ENCODE assay signal across 31 cellular contexts in the genomic region with DNA sequence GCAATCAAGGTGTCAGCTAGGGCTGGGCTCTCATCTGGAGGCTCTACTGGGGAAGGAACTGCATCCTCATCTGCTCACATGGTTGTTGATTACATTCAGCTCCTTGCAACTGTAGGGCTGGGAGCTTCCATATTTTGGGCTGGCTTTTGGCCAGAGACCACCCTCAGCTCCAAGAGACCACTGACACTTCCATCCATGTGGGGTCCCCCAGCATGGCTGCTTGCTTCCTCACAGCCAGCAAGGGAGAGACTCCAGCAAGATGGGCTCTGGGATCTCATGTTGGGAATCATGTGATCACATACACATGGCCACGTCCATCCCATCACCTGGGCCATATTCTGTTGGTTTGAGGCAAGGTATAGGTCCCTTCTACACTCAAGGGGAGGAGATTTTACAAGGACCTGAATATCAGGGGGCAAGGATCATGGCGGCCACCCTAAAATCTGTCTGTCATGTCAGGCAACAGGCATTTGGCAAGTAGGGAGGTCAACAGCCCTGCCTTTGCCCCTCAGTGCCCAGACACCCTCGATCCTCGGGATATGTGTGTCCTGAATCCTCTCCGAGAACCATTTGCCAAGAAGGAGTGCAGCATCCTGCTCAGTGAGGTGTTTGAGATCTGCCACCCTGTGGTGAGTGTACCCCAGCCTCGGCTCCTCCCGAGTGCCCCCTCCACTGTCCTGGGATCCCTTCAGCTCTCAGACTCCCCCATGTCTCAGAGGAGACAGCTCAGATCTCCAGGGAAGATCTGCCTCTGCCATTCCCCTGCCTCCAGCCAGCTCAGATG. TPM values are rescaled to one million over a fixed set of nuclear protein-coding genes. Genes with fewer than 3 reads are reported as not detected.
DNase-seq lines count a peak whose midpoint lies in the region; ATAC-seq and TF ChIP-seq lines count a peak whose summit lies in the region.
"Had no signal": no experiment of that assay in that cellular context is flagged by ENCODE, and none has a peak within 500 bp of the region (broad histone marks: within the 10 kb centered on the region; RNA-seq: fewer than 3 reads in every experiment).

No MANE protein-coding gene starts in this region.

- H3K36me3 Mint-ChIP-seq in osteocyte (ENCODE audit: unreplicated experiment): no peaks in the 10 kb centered on the region
- H3K36me3 Mint-ChIP-seq: activated naive CD8-positive, alpha-beta T cell had no signal

- H3K9me3 Mint-ChIP-seq in osteocyte (ENCODE audit: unreplicated experiment): no peaks in the 10 kb centered on the region

- no peak for TF ChIP-seq CTCF in osteocyte (IDR thresholded peaks at IDR 0.05)

- no peak overlapping the region for H3K4me3 Mint-ChIP-seq in osteocyte (ENCODE audit: unreplicated experiment)
- H3K4me3 Mint-ChIP-seq: activated naive CD8-positive, alpha-beta T cell; CD4-positive, alpha-beta T cell; nephron had no signal

- DNase-seq in activated effector memory CD4-positive, alpha-beta T cell treated with anti-CD3 and anti-CD28 coated beads, Interleukin-2, amount 50 U/mL, for 16 hours: peak; percentile 46
- DNase-seq in activated effector memory CD4-positive, alpha-beta T cell treated with Interleukin-2 at 50 U/mL for 16 hours: no peak
- peak; percentile 37 for DNase-seq in activated CD8-positive, alpha-beta memory T cell treated with anti-CD3 and anti-CD28 coated beads, Interleukin-2, amount 50 U/mL, for 48 hours
- peak; percentile 56 for DNase-seq in osteocyte (ENCODE audit: extremely low spot score, unreplicated experiment)
- peak; percentile 24 for DNase-seq in ureter (ENCODE audit: low spot score)
- DNase-seq in stimulated activated CD4-positive, alpha-beta T cell treated with anti-CD3 and anti-CD28 coated beads, Interleukin-1b, Interleukin-23, amount 100 ng/mL, for 48 hours: no peak
- DNase-seq in NK-92 (lab: John Stamatoyannopoulos, UW; ENCODE audit: unreplicated experiment): no peak
- DNase-seq: activated CD4-positive, alpha-beta T cell treated with anti-CD3 and anti-CD28 coated beads for 4 hours; anterior cingulate cortex; effector CD8-positive, alpha-beta T cell; H7; hippocampal formation; Kasumi-1; mammary epithelial cell; NCI-H1417 treated with DMSO at 0.1 percent for 48 hours; NCI-H2081 treated with DMSO at 0.1 percent for 48 hours; NCI-H2227 treated with DMSO at 0.1 percent for 48 hours; NCI-H526; SHP77; stimulated activated naive CD4-positive, alpha-beta T cell treated with Interleukin-2 at 50 U/mL for 16 hours had no signal

- no peak overlapping the region for H3K27ac Mint-ChIP-seq in osteocyte (ENCODE audit: unreplicated experiment)
- H3K27ac Mint-ChIP-seq: activated naive CD8-positive, alpha-beta T cell; CD4-positive, alpha-beta T cell; nephron had no signal

- no peaks in the 10 kb centered on the region for H3K27me3 Mint-ChIP-seq in osteocyte (ENCODE audit: unreplicated experiment)

- no peak for ATAC-seq in GM18511 (IDR thresholded peaks at IDR 0.05; ENCODE audit: unreplicated experiment)
- ATAC-seq: GM12878, left colon had no signal

- no peaks in the 10 kb centered on the region for H3K4me1 Mint-ChIP-seq in osteocyte (ENCODE audit: unreplicated experiment)

RNA-seq across cellular contexts. Expression of gene OTOG, which starts 48.7 kb away (rescaled TPM):
- total RNA-seq in osteocyte: not detected in 2 replicates
- 0.31 TPM for total RNA-seq in ureter
- total RNA-seq: bronchial epithelial cell; CD4-positive, alpha-beta T cell; GM12878; left colon; mammary epithelial cell; ovary; T-helper 2 cell treated with Interferon-gamma antibody and Interleukin-4, amounts not matched to agents 100 ng/mL and 5 ng/mL, for 36 hours; thoracic aorta had no signal

RNA-seq across cellular contexts. Expression of gene USH1C, which starts 51.5 kb away (rescaled TPM):
- total RNA-seq in osteocyte: not detected in 2 replicates
- total RNA-seq in ureter: 14.3 TPM
- total RNA-seq: bronchial epithelial cell; CD4-positive, alpha-beta T cell; GM12878; mammary epithelial cell; skeletal muscle tissue; T-helper 2 cell treated with Interferon-gamma antibody and Interleukin-4, amounts not matched to agents 100 ng/mL and 5 ng/mL, for 36 hours had no signal

Comparison
In these comparisons a context has a peak if more than half of its experiments do, and no peak if none do; other contexts are left out.
1. DNase-seq: peak in activated effector memory CD4-positive, alpha-beta T cell treated with anti-CD3 and anti-CD28 coated beads, Interleukin-2, amount 50 U/mL, for 16 hours (single experiment), activated CD8-positive, alpha-beta memory T cell treated with anti-CD3 and anti-CD28 coated beads, Interleukin-2, amount 50 U/mL, for 48 hours (single experiment), osteocyte (single experiment) and ureter (single experiment); none in activated effector memory CD4-positive, alpha-beta T cell treated with Interleukin-2 at 50 U/mL for 16 hours (single experiment), stimulated activated CD4-positive, alpha-beta T cell treated with anti-CD3 and anti-CD28 coated beads, Interleukin-1b, Interleukin-23, amount 100 ng/mL, for 48 hours (single experiment) and NK-92 (single experiment).
2. RNA of gene USH1C, which starts 51.5 kb away (total RNA-seq): 14.3 TPM in ureter (single experiment); not detected in osteocyte; every median in the first group is over 10 times any median in the second.